ENCODE assay signal across 1 cellular context in genomic region chr5:1886634-1887399, GRCh38.
TF ChIP-seq lines count a peak whose summit lies in the region.

No MANE protein-coding gene starts in this region.

TF ChIP-seq in WTC11, 78 proteins besides CTCF, POLR2A, EP300 and RAD21 (continued from another document):
- TF ChIP-seq ARID4B (CRISPR knock-in tag; IDR thresholded peaks at IDR 0.05; ENCODE audit: borderline replicate concordance) (no peak), RORB (CRISPR knock-in tag; IDR thresholded peaks at IDR 0.05) (no peak), ZNF317 (CRISPR knock-in tag; IDR thresholded peaks at IDR 0.05; ENCODE audit: borderline replicate concordance, low read depth) (no peak)
